In genomic region chr4:1952719-1953118, GRCh38 we compare ENCODE assay signal across 26 cellular contexts. TPM values are rescaled to one million over a fixed set of nuclear protein-coding genes. Genes with fewer than 3 reads are reported as not detected.
DNase-seq lines count a peak whose midpoint lies in the region; ATAC-seq and TF ChIP-seq lines count a peak whose summit lies in the region.
"Had no signal": no experiment of that assay in that cellular context is flagged by ENCODE, and none has a peak within 500 bp of the region (broad histone marks: within the 10 kb centered on the region; RNA-seq: fewer than 3 reads in every experiment).

No MANE protein-coding gene starts in this region.

- peak; percentile 68 for ATAC-seq in body of pancreas
- ATAC-seq: GM23338, PC-3, Right ventricle myocardium inferior had no signal

- no peak overlapping the region for H2BK5ac ChIP-seq in H9 (ENCODE audit: insufficient read length, low read length)

- H3K36me3 ChIP-seq in body of pancreas (replicated peaks in 1 of 2; ENCODE audit: insufficient read depth in 1 of 2, low read depth in 2 of 2) = peaks cover 0 to 2% of the 10 kb centered on the region in 2 donors
- peaks cover 0 to 3% of the 10 kb centered on the region in 2 donors for H3K36me3 ChIP-seq in prostate gland

- H3K27me3 ChIP-seq in H9 (ENCODE audit: insufficient read depth, low read length) = no peaks in the 10 kb centered on the region
- no peaks in the 10 kb centered on the region for H3K27me3 ChIP-seq in body of pancreas
- H3K27me3 ChIP-seq in prostate gland (replicated peaks; ENCODE audit: insufficient read depth) = no peaks in the 10 kb centered on the region
- H3K27me3 ChIP-seq: SJCRH30 had no signal

- in situ Hi-C loops in GM18951 (cut with MboI; ENCODE audit: low sequenced_read_pairs, unreplicated experiment) = no loop called here

- no peak overlapping the region for H3K56ac ChIP-seq in H9 (ENCODE audit: insufficient read length, low read depth, low read length)

- H4K5ac ChIP-seq in H9 (ENCODE audit: insufficient read length, low read depth, low read length) = no peak overlapping the region

- H3K4me1 Mint-ChIP-seq in H9 (no peaks in the 10 kb centered on the region), nephron progenitor cell (peaks cover 6% of the 10 kb centered on the region)
- H3K4me1 Mint-ChIP-seq: CD4-positive, alpha-beta memory T cell; GM23338; IgD-negative memory B cell had no signal

- no peak overlapping the region for H3K4me2 ChIP-seq in H9 (ENCODE audit: insufficient read depth, insufficient read length, low read length)
- H3K4me2 ChIP-seq: GM23338, KMS-11 had no signal

- H3K9me3 Mint-ChIP-seq in H9 (no peaks in the 10 kb centered on the region), nephron progenitor cell (no peaks in the 10 kb centered on the region)
- H3K9me3 Mint-ChIP-seq: CD4-positive, alpha-beta memory T cell; GM23338; HFFc6; IgD-negative memory B cell had no signal

- no CpG with 5 or more reads among the region's 5 CpGs for WGBS in H9 (ENCODE audit: extremely low coverage, insufficient read length, low lambda C conversion rate)
- 69% methylated on average over 5 of the region's 5 CpGs; no CpG with 5 or more reads in 1 of the 2 donors for WGBS in body of pancreas, 2 donors
- 92% methylated on average over 5 of the region's 5 CpGs for WGBS in prostate gland

- H3K27ac Mint-ChIP-seq in H9 (peak overlapping the region in 2 of 3 experiments; percentile 21 to 44; a peak in 1 of 7 replicates), nephron progenitor cell (peak overlapping the region; percentile 31)
- H3K27ac Mint-ChIP-seq: GM23338, HFFc6 had no signal

- no peaks in the 10 kb centered on the region for H3K27me3 Mint-ChIP-seq in H9 (ENCODE audit: low read depth)
- H3K27me3 Mint-ChIP-seq in nephron progenitor cell (ENCODE audit: low read depth, poor library complexity) = peaks cover 6% of the 10 kb centered on the region
- H3K27me3 Mint-ChIP-seq: CD4-positive, alpha-beta memory T cell; IgD-negative memory B cell had no signal

- TF ChIP-seq POLR2A in GM18951 (IDR thresholded peaks at IDR 0.05; ENCODE audit: extremely low read depth, insufficient read depth, insufficient read length) = peak; percentile 12
- no peak for TF ChIP-seq POLR2A in body of pancreas (IDR thresholded peaks at IDR 0.05)
- TF ChIP-seq POLR2A in prostate gland (IDR thresholded peaks at IDR 0.05) = no peak

- H3K18ac ChIP-seq in H9 (ENCODE audit: insufficient read length, low read depth, low read length) = no peak overlapping the region

- no peak overlapping the region for H4K8ac ChIP-seq in H9 (replicated peaks; ENCODE audit: insufficient read length, low read depth, low read length)

- H3K4me1 ChIP-seq in H9 (ENCODE audit: insufficient read depth, low read length) = no peaks in the 10 kb centered on the region
- H3K4me1 ChIP-seq in body of pancreas = peaks cover 12% of the 10 kb centered on the region
- no peaks in the 10 kb centered on the region for H3K4me1 ChIP-seq in prostate gland (replicated peaks)
- H3K4me1 ChIP-seq: HAP-1, SJCRH30 had no signal

- no peaks in the 10 kb centered on the region for H3K79me2 ChIP-seq in H9 (ENCODE audit: insufficient read depth, low read length)

- no peak overlapping the region for H2BK15ac ChIP-seq in H9 (ENCODE audit: low read depth, low read length)

- no peak overlapping the region for H2AK5ac ChIP-seq in H9 (ENCODE audit: insufficient read length, low read length)

- H3K23me2 ChIP-seq in H9 (ENCODE audit: insufficient read length, low read depth, low read length, poor library complexity, severe bottlenecking) = no peaks in the 10 kb centered on the region

- H2BK120ac ChIP-seq in H9 (ENCODE audit: low read depth, low read length, poor library complexity, severe bottlenecking) = no peak overlapping the region

- H2BK20ac ChIP-seq in H9 (ENCODE audit: low read depth, low read length, poor library complexity, severe bottlenecking) = no peak overlapping the region

- H2BK12ac ChIP-seq in H9 (ENCODE audit: insufficient read length, low read depth, low read length) = no peak overlapping the region

- H3K23ac ChIP-seq in H9 (ENCODE audit: insufficient read length, low read depth, low read length) = no peak overlapping the region

- intact Hi-C loops in body of pancreas (cut with DNase I) = no loop called here
- intact Hi-C loops in prostate gland (cut with DNase I) = no loop called here

- no peak for DNase-seq in H9
- DNase-seq in body of pancreas = peak in 3 of 4 donors; percentile 69 to 71 (median 70)
- no peak for DNase-seq in nephron progenitor cell
- DNase-seq in foreskin fibroblast = no peak
- no peak for DNase-seq in hepatic stellate cell (ENCODE audit: low spot score)
- DNase-seq in prostate gland (ENCODE audit: low spot score) = no peak
- DNase-seq: CD4-positive, alpha-beta memory T cell; COR-L47; DMS53; HFFc6; NCI-H1092 treated with DMSO at 0.1 percent for 48 hours; NCI-H1436; NCI-H187; NCI-H2081 treated with DMSO at 0.1 percent for 48 hours; NCI-H2171 treated with DMSO at 0.1 percent for 48 hours; NCI-H524 treated with DMSO at 0.1 percent for 48 hours; NCI-H774; NK-92 treated with Interleukin-12 subunit alpha and Interleukin-12 subunit beta, amount 100 ng/mL, for 24 hours; PC-3; SJCRH30 had no signal

- H3K4me3 Mint-ChIP-seq in H9 = no peak overlapping the region
- H3K4me3 Mint-ChIP-seq in nephron progenitor cell = no peak overlapping the region
- H3K4me3 Mint-ChIP-seq: CD4-positive, alpha-beta memory T cell; GM23338; HFFc6; IgD-negative memory B cell had no signal

- H3K79me1 ChIP-seq in H9 (ENCODE audit: insufficient read depth, low read depth, low read length, poor library complexity, severe bottlenecking) = no peaks in the 10 kb centered on the region

- H3K36me3 Mint-ChIP-seq in H9 (ENCODE audit: insufficient read depth in 1 of 3, low read depth in 3 of 3) = peaks cover 27 to 61% (median 59%) of the 10 kb centered on the region in 3 experiments; a peak in 6 of 7 replicates
- peaks cover 62% of the 10 kb centered on the region for H3K36me3 Mint-ChIP-seq in nephron progenitor cell (ENCODE audit: low read depth)
- H3K36me3 Mint-ChIP-seq: IgD-negative memory B cell had no signal

- no peak overlapping the region for H3K14ac ChIP-seq in H9 (ENCODE audit: insufficient read depth, low read length)

- H2AFZ ChIP-seq in H9 (ENCODE audit: low read length) = no peak overlapping the region
- H2AFZ ChIP-seq: GM23338 had no signal

- H3T11ph ChIP-seq in H9 (ENCODE audit: low read length) = no peak overlapping the region

- H4K91ac ChIP-seq in H9 (ENCODE audit: insufficient read length, low read depth, low read length) = no peak overlapping the region

- H3K4ac ChIP-seq in H9 (ENCODE audit: low read depth, low read length) = no peak overlapping the region

- no peaks in the 10 kb centered on the region for H4K20me1 ChIP-seq in H9 (ENCODE audit: control insufficient read depth, insufficient read depth, insufficient read length)

- H3K27ac ChIP-seq in H9 (ENCODE audit: insufficient read length, low read depth, low read length) = no peak overlapping the region
- H3K27ac ChIP-seq in body of pancreas = peak overlapping the region in 3 of 4 donors; percentile 41 to 46 (median 45)
- no peak overlapping the region for H3K27ac ChIP-seq in prostate gland
- H3K27ac ChIP-seq: KMS-11, SJCRH30 had no signal

- H3K4me3 ChIP-seq in body of pancreas (no peak overlapping the region), foreskin fibroblast (ENCODE audit: low read depth in 1 of 2, low read length in 2 of 2) (no peak overlapping the region), prostate gland (no peak overlapping the region)
- H3K4me3 ChIP-seq: GM23338, HAP-1, SJCRH30 had no signal

- H3K9ac ChIP-seq in H9 (ENCODE audit: extremely low read depth, insufficient read length, low read length) = no peak overlapping the region
- H3K9ac ChIP-seq: KMS-11 had no signal

- H3K9me3 ChIP-seq in H9 (ENCODE audit: control insufficient read depth, low read depth, low read length) = no peaks in the 10 kb centered on the region
- no peaks in the 10 kb centered on the region for H3K9me3 ChIP-seq in body of pancreas
- no peaks in the 10 kb centered on the region for H3K9me3 ChIP-seq in prostate gland
- H3K9me3 ChIP-seq: HAP-1, SJCRH30 had no signal

- no peak for TF ChIP-seq CTCF in H9 (conservative IDR thresholded peaks at IDR 0.05)
- TF ChIP-seq CTCF in body of pancreas (IDR thresholded peaks at IDR 0.05) = no peak
- TF ChIP-seq CTCF in nephron progenitor cell (IDR thresholded peaks at IDR 0.05) = no peak
- TF ChIP-seq CTCF in foreskin fibroblast (IDR thresholded peaks at IDR 0.05; ENCODE audit: low read depth, low read length) = no peak
- TF ChIP-seq CTCF in prostate gland (IDR thresholded peaks at IDR 0.05) = no peak

RNA-seq across cellular contexts. Expression of gene NELFA, which starts 56.1 kb away (rescaled TPM):
- total RNA-seq in H9 (2021) = 54.0 and 55.0 TPM in 2 replicates
- total RNA-seq in body of pancreas = 10 to 100 TPM; 19.7 to 74.5 TPM
- 10 to 100 TPM; 29.5 to 53.3 TPM for total RNA-seq in prostate gland

Comparison
In these comparisons a context has a peak if more than half of its experiments do, and no peak if none do; other contexts are left out.
1. DNase-seq: peak in body of pancreas (3 of 4); none in H9 (single experiment), nephron progenitor cell (single experiment), foreskin fibroblast (0 of 2), hepatic stellate cell (single experiment) and prostate gland (single experiment).
2. H3K27ac ChIP-seq: peak in body of pancreas (3 of 4); none in H9 (single experiment) and prostate gland (0 of 2).